In the genomic region with DNA sequence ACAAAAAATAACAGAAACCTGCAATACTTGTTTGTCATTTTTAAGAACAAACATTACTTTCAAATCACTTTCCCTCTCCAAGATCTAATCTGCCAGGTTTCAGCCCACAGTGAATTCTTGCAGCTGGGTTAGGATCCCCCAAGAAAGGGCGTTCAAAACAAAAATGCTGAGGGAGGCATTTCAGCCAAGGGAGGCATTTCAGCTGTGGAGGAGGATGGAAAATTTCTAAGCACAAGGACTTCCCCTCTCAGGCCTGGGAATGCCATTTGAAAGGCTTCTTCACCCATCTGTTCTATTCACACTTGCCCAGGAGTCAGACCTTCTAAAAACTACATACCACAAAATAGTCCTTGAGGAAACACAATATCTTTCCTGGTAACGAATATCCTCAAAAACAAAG, we compare ENCODE assay signal across 26 cellular contexts.
DNase-seq lines count a peak whose midpoint lies in the region; ATAC-seq, FAIRE-seq and TF ChIP-seq lines count a peak whose summit lies in the region.
"Had no signal": no experiment of that assay in that cellular context is flagged by ENCODE, and none has a peak within 500 bp of the region (broad histone marks: within the 10 kb centered on the region; RNA-seq: fewer than 3 reads in every experiment).

No MANE protein-coding gene starts in this region.

- no peak for FAIRE-seq in HepG2 (lab: Jason Lieb, UNC)
- no peak for FAIRE-seq in K562 (lab: Jason Lieb, UNC)
- FAIRE-seq: A204.1, GM12891 had no signal

- peaks cover 45% of the 10 kb centered on the region for H3K4me1 Mint-ChIP-seq in mesothelial cell of epicardium
- H3K4me1 Mint-ChIP-seq: activated naive CD4-positive, alpha-beta T cell treated with anti-CD3 and anti-CD28 coated beads, Interleukin-2, amount 50 U/mL, for 24 hours; central memory CD8-positive, alpha-beta T cell had no signal

- peaks cover 9% of the 10 kb centered on the region for H3K9me3 Mint-ChIP-seq in mesothelial cell of epicardium
- H3K9me3 Mint-ChIP-seq: activated naive CD4-positive, alpha-beta T cell treated with anti-CD3 and anti-CD28 coated beads, Interleukin-2, amount 50 U/mL, for 24 hours; activated T-cell treated with anti-CD3 and anti-CD28 coated beads, Interleukin-2, amount 50 U/mL, for 72 hours; central memory CD8-positive, alpha-beta T cell had no signal

- no peaks in the 10 kb centered on the region for H3K36me3 Mint-ChIP-seq in mesothelial cell of epicardium
- H3K36me3 Mint-ChIP-seq: activated naive CD4-positive, alpha-beta T cell treated with anti-CD3 and anti-CD28 coated beads, Interleukin-2, amount 50 U/mL, for 24 hours had no signal

- TF ChIP-seq RAD21 in HepG2 (CRISPR knock-in tag; IDR thresholded peaks at IDR 0.05) (no peak), K562 (CRISPR knock-in tag; conservative IDR thresholded peaks at IDR 0.05 in 1 of 2, IDR thresholded peaks at IDR 0.05 in 1 of 2) (no peak)

- TF ChIP-seq CTCF in HepG2 (CRISPR knock-in tag; IDR thresholded peaks at IDR 0.05): no peak
- TF ChIP-seq CTCF in right lobe of liver (IDR thresholded peaks at IDR 0.05): no peak
- TF ChIP-seq CTCF in K562 (IDR thresholded peaks at IDR 0.05 in 2 of 3, conservative IDR thresholded peaks at IDR 0.05 in 1 of 3; ENCODE audit: insufficient read depth in 2 of 3, low read depth in 1 of 3, low read length in 3 of 3): no peak
- TF ChIP-seq CTCF in mesothelial cell of epicardium (IDR thresholded peaks at IDR 0.05; ENCODE audit: unreplicated experiment): no peak

- H3K27me3 Mint-ChIP-seq in mesothelial cell of epicardium (ENCODE audit: low read depth): no peaks in the 10 kb centered on the region

- H3K27ac ChIP-seq in HepG2 (ENCODE audit: extremely low read length, insufficient read depth, low read length): no peak overlapping the region
- no peak overlapping the region for H3K27ac ChIP-seq in right lobe of liver
- H3K27ac ChIP-seq in K562 (ENCODE audit: extremely low read depth, low read depth, low read length): no peak overlapping the region
- H3K27ac ChIP-seq: ascending aorta, heart left ventricle, stomach, tibial nerve had no signal

- DNase-seq in HepG2 (ENCODE audit: low spot score) (no peak), right lobe of liver (no peak), K562 (ENCODE audit: extremely low read depth in 1 of 4, low spot score in 3 of 4) (no peak), mesothelial cell of epicardium (ENCODE audit: low spot score in 2 of 2, unreplicated experiment in 2 of 2) (no peak), G401 (ENCODE audit: low spot score) (no peak), NAMALWA (ENCODE audit: low spot score) (no peak)
- DNase-seq: activated CD4-positive, alpha-beta T cell treated with anti-CD3 and anti-CD28 coated beads for 48 hours; activated T-cell treated with anti-CD3 and anti-CD28 coated beads, Interleukin-2, amount 50 U/mL, for 72 hours; BE2C; COR-L47; DMS79; heart left ventricle; MG63; NCI-H1417 treated with DMSO at 0.1 percent for 48 hours; NCI-H2227 treated with DMSO at 0.1 percent for 48 hours; PC-3; stomach; T-helper 1 cell had no signal

- H3K4me3 Mint-ChIP-seq in mesothelial cell of epicardium: no peak overlapping the region
- H3K4me3 Mint-ChIP-seq: activated naive CD4-positive, alpha-beta T cell treated with anti-CD3 and anti-CD28 coated beads, Interleukin-2, amount 50 U/mL, for 24 hours; activated T-cell treated with anti-CD3 and anti-CD28 coated beads, Interleukin-2, amount 50 U/mL, for 72 hours; central memory CD8-positive, alpha-beta T cell had no signal

- H3K27me3 ChIP-seq in HepG2 (ENCODE audit: control insufficient read depth in 1 of 2, insufficient read depth in 2 of 2, low read length in 2 of 2): no peaks in the 10 kb centered on the region
- no peaks in the 10 kb centered on the region for H3K27me3 ChIP-seq in right lobe of liver
- no peaks in the 10 kb centered on the region for H3K27me3 ChIP-seq in K562 (ENCODE audit: control insufficient read depth in 2 of 2, insufficient read depth in 2 of 2, low read length in 2 of 2)
- H3K27me3 ChIP-seq: ascending aorta, BE2C, heart left ventricle, MG63, stomach, tibial nerve had no signal

- WGBS in HepG2 (ENCODE audit: low lambda C conversion rate): 7% methylated on average over 2 of the region's 2 CpGs
- WGBS in right lobe of liver (ENCODE audit: insufficient coverage, low coverage, low lambda C conversion rate, missing lambda C conversion rate): 43% methylated on average over 2 of the region's 2 CpGs
- 0% methylated on average over 2 of the region's 2 CpGs for WGBS in K562 (ENCODE audit: insufficient coverage, low coverage, missing lambda C conversion rate)

- CTCF ChIA-PET in HepG2 (lab: Yijun Ruan, JAX; ENCODE audit: low intra/inter-chr PET ratio, low total read pairs) (no interaction called here), K562 (lab: Yijun Ruan, JAX; ENCODE audit: low intra/inter-chr PET ratio) (no interaction called here)

- no peaks in the 10 kb centered on the region for H3K4me1 ChIP-seq in HepG2 (ENCODE audit: insufficient read depth, low read length)
- H3K4me1 ChIP-seq in right lobe of liver: no peaks in the 10 kb centered on the region
- no peaks in the 10 kb centered on the region for H3K4me1 ChIP-seq in K562 (replicated peaks in 1 of 2; ENCODE audit: control insufficient read depth in 2 of 2, insufficient read depth in 2 of 2, low read length in 2 of 2)
- H3K4me1 ChIP-seq: ascending aorta, BE2C had no signal

- TF ChIP-seq EP300 in HepG2 (IDR thresholded peaks at IDR 0.05; ENCODE audit: low read depth in 2 of 2, low read length in 2 of 2): no peak
- TF ChIP-seq EP300 in HepG2 (CRISPR knock-in tag; IDR thresholded peaks at IDR 0.05; ENCODE audit: borderline replicate concordance): no peak
- no peak for TF ChIP-seq EP300 in K562 (IDR thresholded peaks at IDR 0.05; ENCODE audit: low read length)

- no peak for TF ChIP-seq POLR2A in HepG2 (IDR thresholded peaks at IDR 0.05; ENCODE audit: insufficient read depth in 1 of 2, low read depth in 2 of 2, low read length in 2 of 2)
- TF ChIP-seq POLR2A in right lobe of liver (IDR thresholded peaks at IDR 0.05): no peak
- no peak for TF ChIP-seq POLR2A in K562 (conservative IDR thresholded peaks at IDR 0.05)

- POLR2A ChIA-PET in HepG2 (lab: Yijun Ruan, JAX): no interaction called here
- POLR2A ChIA-PET in K562 (lab: Yijun Ruan, JAX): no interaction called here

- ATAC-seq in HepG2 (no peak), right lobe of liver (no peak), K562 (no peak), HG03045 (IDR thresholded peaks at IDR 0.05; ENCODE audit: unreplicated experiment) (no peak), GM18873 (IDR thresholded peaks at IDR 0.05; ENCODE audit: low FRiP score, unreplicated experiment) (no peak)
- ATAC-seq: activated T-cell treated with anti-CD3 and anti-CD28 coated beads, Interleukin-2, amount 50 U/mL, for 72 hours; heart left ventricle; PC-3 had no signal

- H2AFZ ChIP-seq in HepG2 (ENCODE audit: low read length) (no peak overlapping the region), K562 (ENCODE audit: low read depth, low read length) (no peak overlapping the region)

- H3K4me3 ChIP-seq in HepG2 (replicated peaks in 1 of 3; ENCODE audit: insufficient read depth in 1 of 3, low read depth in 2 of 3, low read length in 3 of 3) (no peak overlapping the region), right lobe of liver (no peak overlapping the region), K562 (no peak overlapping the region)
- H3K4me3 ChIP-seq: ascending aorta, heart left ventricle, MG63, stomach, tibial nerve had no signal

- H4K20me1 ChIP-seq in HepG2 (ENCODE audit: insufficient read depth, low read length) (no peaks in the 10 kb centered on the region), K562 (replicated peaks; ENCODE audit: control insufficient read depth, insufficient read depth, low read length) (no peaks in the 10 kb centered on the region)

- intact Hi-C loops in HepG2 (cut with micrococcal nuclease; ENCODE audit: unreplicated experiment): no loop called here
- intact Hi-C loops in right lobe of liver (cut with DNase I): no loop called here
- intact Hi-C loops in K562 (cut with micrococcal nuclease): no loop called here

- peak overlapping the region; percentile 86 for H3K27ac Mint-ChIP-seq in mesothelial cell of epicardium
- H3K27ac Mint-ChIP-seq: activated naive CD4-positive, alpha-beta T cell treated with anti-CD3 and anti-CD28 coated beads, Interleukin-2, amount 50 U/mL, for 24 hours; activated T-cell treated with anti-CD3 and anti-CD28 coated beads, Interleukin-2, amount 50 U/mL, for 72 hours had no signal

- H3K9ac ChIP-seq in HepG2 (ENCODE audit: insufficient read depth, low read depth, low read length) (no peak overlapping the region), K562 (ENCODE audit: insufficient read depth in 1 of 2, low read depth in 2 of 2, low read length in 2 of 2) (no peak overlapping the region)

- H3K9me3 ChIP-seq in HepG2 (ENCODE audit: low read length): no peaks in the 10 kb centered on the region
- H3K9me3 ChIP-seq in right lobe of liver: no peaks in the 10 kb centered on the region
- H3K9me3 ChIP-seq in K562 (replicated peaks; ENCODE audit: control insufficient read depth, insufficient read depth, low read depth, low read length): no peaks in the 10 kb centered on the region; the same call in 1 of the 2 replicates
- H3K9me3 ChIP-seq: ascending aorta, BE2C, heart left ventricle, MG63, stomach, tibial nerve had no signal

- no TSS peak for BruUV-seq in HepG2 (replicated peaks; lab: Mats Ljungman, UMichigan)
- no TSS peak for BruUV-seq in K562 (replicated peaks; lab: Mats Ljungman, UMichigan)

- in situ Hi-C loops in HepG2 (cut with HindIII; ENCODE audit: extremely low pct_ligation_motif_present, low pct_unique_long_range_greater_than_20kb) (no loop called here), K562 (cut with MboI) (no loop called here), G401 (cut with HindIII; ENCODE audit: low sequenced_read_pairs) (no loop called here)

- no peaks in the 10 kb centered on the region for H3K9me1 ChIP-seq in K562 (ENCODE audit: control insufficient read depth, insufficient read depth, low read length)

- H3K79me2 ChIP-seq in HepG2 (ENCODE audit: insufficient read depth, low read length) (no peaks in the 10 kb centered on the region), K562 (ENCODE audit: control insufficient read depth, insufficient read depth, low read length) (no peaks in the 10 kb centered on the region)

- no peak overlapping the region for H3K4me2 ChIP-seq in HepG2 (ENCODE audit: low read depth, low read length)
- H3K4me2 ChIP-seq in K562 (ENCODE audit: insufficient read depth, low read length): no peak overlapping the region

- H3K36me3 ChIP-seq in HepG2 (replicated peaks in 1 of 2; ENCODE audit: control insufficient read depth in 1 of 2, insufficient read depth in 2 of 2, low read length in 2 of 2): no peaks in the 10 kb centered on the region
- H3K36me3 ChIP-seq in right lobe of liver: no peaks in the 10 kb centered on the region
- H3K36me3 ChIP-seq in K562 (ENCODE audit: control insufficient read depth, insufficient read depth, low read length): no peaks in the 10 kb centered on the region
- H3K36me3 ChIP-seq: ascending aorta, BE2C, heart left ventricle, stomach, tibial nerve had no signal

TF ChIP-seq in HepG2, 621 proteins besides CTCF, POLR2A, EP300 and RAD21 (continues in another document):
- TF ChIP-seq SOX13 (IDR thresholded peaks at IDR 0.05) (no peak), SOX13 (CRISPR knock-in tag; conservative IDR thresholded peaks at IDR 0.05 in 1 of 2, IDR thresholded peaks at IDR 0.05 in 1 of 2) (no peak)

TF ChIP-seq in K562, 482 proteins besides CTCF, POLR2A, EP300 and RAD21 (continues in another document):
- TF ChIP-seq ZNF133 (CRISPR knock-in tag; IDR thresholded peaks at IDR 0.05) (no peak), PPARD (CRISPR knock-in tag; IDR thresholded peaks at IDR 0.05) (no peak)
